Comparison of ENCODE assay signal across 15 cellular contexts in the genomic region with DNA sequence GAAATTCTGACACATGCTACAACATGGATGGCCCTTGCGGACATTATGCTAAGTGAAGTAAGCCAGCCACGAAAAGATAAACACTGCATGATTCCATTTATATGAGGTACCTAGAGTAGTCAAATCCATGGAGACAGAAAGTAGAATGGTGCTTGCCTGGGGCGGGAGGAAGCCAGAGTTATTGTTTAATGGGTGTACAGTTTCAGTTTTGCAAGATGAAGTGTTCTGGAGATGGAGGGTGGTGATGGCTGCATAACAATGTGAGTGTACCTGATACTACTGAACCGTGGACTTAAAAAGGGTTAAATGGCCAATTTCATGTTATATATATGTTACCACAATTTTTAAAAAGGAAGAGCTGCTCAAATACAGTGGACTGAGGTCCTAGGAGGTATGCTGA.
DNase-seq lines count a peak whose midpoint lies in the region; ATAC-seq, FAIRE-seq and TF ChIP-seq lines count a peak whose summit lies in the region.
"Had no signal": no experiment of that assay in that cellular context is flagged by ENCODE, and none has a peak within 500 bp of the region (broad histone marks: within the 10 kb centered on the region; RNA-seq: fewer than 3 reads in every experiment).

No MANE protein-coding gene starts in this region.

- DNase-seq in GM18507 (ENCODE audit: extremely low spot score, insufficient read length, low read depth) (no peak), kidney tubule cell (ENCODE audit: low spot score) (peak; percentile 27), erythroblast (lab: John Stamatoyannopoulos, UW) (no peak), dedifferentiated amniotic fluid mesenchymal stem cell (ENCODE audit: extremely low spot score) (no peak)
- DNase-seq: CD8-positive, alpha-beta memory T cell; COR-L47; DMS 273 treated with DMSO at 0.1 percent for 48 hours; GF-D8; GM23248; Karpas-422; KBM-7 had no signal

- TF ChIP-seq POLR2A in erythroblast (IDR thresholded peaks at IDR 0.05; ENCODE audit: low read length): no peak

- ATAC-seq in GM19452 (IDR thresholded peaks at IDR 0.05; ENCODE audit: unreplicated experiment): peak; percentile 63
- ATAC-seq in HG03354 (IDR thresholded peaks at IDR 0.05; ENCODE audit: poor library complexity, severe bottlenecking, unreplicated experiment): peak; percentile 58
- no peak for ATAC-seq in HG03432 (IDR thresholded peaks at IDR 0.05; ENCODE audit: unreplicated experiment)
- ATAC-seq: HepG2 had no signal

- FAIRE-seq in GM18507 (lab: Jason Lieb, UNC): peak; percentile 77
- FAIRE-seq: HepG2 had no signal
